ENCODE assay signal across 20 cellular contexts in genomic region chr9:129462360-129462759, GRCh38.
A peak's percentile ranks its signal among the peaks of the same experiment; 100 is the strongest.
DNase-seq lines count a peak whose midpoint lies in the region; ATAC-seq and TF ChIP-seq lines count a peak whose summit lies in the region.
"Had no signal": no experiment of that assay in that cellular context is flagged by ENCODE, and none has a peak within 500 bp of the region (broad histone marks: within the 10 kb centered on the region; RNA-seq: fewer than 3 reads in every experiment).

No MANE protein-coding gene starts in this region.

- no peak overlapping the region for H3K4ac ChIP-seq in H9 (ENCODE audit: low read depth, low read length)

- no peaks in the 10 kb centered on the region for H3K36me3 Mint-ChIP-seq in H9 (ENCODE audit: insufficient read depth in 1 of 3, low read depth in 3 of 3)
- no peaks in the 10 kb centered on the region for H3K36me3 Mint-ChIP-seq in nephron (ENCODE audit: low read depth)
- H3K36me3 Mint-ChIP-seq in activated CD8-positive, alpha-beta memory T cell treated with anti-CD3 and anti-CD28 coated beads, Interleukin-2, amount 10 ng/mL, durations not matched to agents 7 days and 5 days, result no peaks in the 10 kb centered on the region

- H2BK120ac ChIP-seq in H9 (ENCODE audit: low read depth, low read length, poor library complexity, severe bottlenecking), result no peak overlapping the region

- H3K4me3 Mint-ChIP-seq in H9, result no peak overlapping the region
- no peak overlapping the region for H3K4me3 Mint-ChIP-seq in nephron
- H3K4me3 Mint-ChIP-seq in activated CD8-positive, alpha-beta memory T cell treated with anti-CD3 and anti-CD28 coated beads, Interleukin-2, amount 10 ng/mL, durations not matched to agents 7 days and 5 days, result no peak overlapping the region
- H3K4me3 Mint-ChIP-seq: activated naive CD4-positive, alpha-beta T cell treated with anti-CD3 and anti-CD28 coated beads for 36 hours; activated T-cell treated with anti-CD3 and anti-CD28 coated beads, Interleukin-2, amount 50 U/mL, for 72 hours had no signal

- H2BK15ac ChIP-seq in H9 (ENCODE audit: low read depth, low read length), result no peak overlapping the region

- no peak overlapping the region for H3K18ac ChIP-seq in H9 (ENCODE audit: insufficient read length, low read depth, low read length)

- DNase-seq in H9 (no peak), DMS79 (lab: John Stamatoyannopoulos, UW) (no peak), NCI-H510A (lab: John Stamatoyannopoulos, UW) (no peak)
- no peak for DNase-seq in activated CD8-positive, alpha-beta memory T cell treated with anti-CD3 and anti-CD28 coated beads, Interleukin-2, amount 10 ng/mL, durations not matched to agents 7 days and 5 days
- DNase-seq: activated naive CD4-positive, alpha-beta T cell treated with anti-CD3 and anti-CD28 coated beads for 36 hours; activated T-cell treated with anti-CD3 and anti-CD28 coated beads, Interleukin-2, amount 50 U/mL, for 72 hours; GF-D8; GOT3; Karpas-422; kidney glomerular epithelial cell; NCI-H510A treated with DMSO at 0.1 percent for 48 hours; nucleus accumbens; PC-9 had no signal

- H4K20me1 ChIP-seq in H9 (ENCODE audit: control insufficient read depth, insufficient read depth, insufficient read length), result no peaks in the 10 kb centered on the region

- no peak overlapping the region for H3K4me3 ChIP-seq in urinary bladder (ENCODE audit: low read depth, low read length)
- H3K4me3 ChIP-seq: breast epithelium, lung, PC-9, SJSA1, skin epidermis had no signal

- peak overlapping the region; percentile 56; the same call in 1 of the 2 replicates for H3K14ac ChIP-seq in H9 (ENCODE audit: insufficient read depth, low read length)

- no peak overlapping the region for H2BK5ac ChIP-seq in H9 (ENCODE audit: insufficient read length, low read length)

- no peak for ATAC-seq in activated CD8-positive, alpha-beta memory T cell treated with anti-CD3 and anti-CD28 coated beads, Interleukin-2, amount 10 ng/mL, durations not matched to agents 7 days and 5 days
- ATAC-seq: activated T-cell treated with anti-CD3 and anti-CD28 coated beads, Interleukin-2, amount 50 U/mL, for 72 hours had no signal

- TF ChIP-seq CTCF in H9 (conservative IDR thresholded peaks at IDR 0.05) (no peak), VCaP (conservative IDR thresholded peaks at IDR 0.05) (no peak), nephron (IDR thresholded peaks at IDR 0.05; ENCODE audit: unreplicated experiment in 3 of 3) (no peak)

- no peak overlapping the region for H2AFZ ChIP-seq in H9 (ENCODE audit: low read length)
- H2AFZ ChIP-seq: PC-9 had no signal

- no peak overlapping the region for H4K91ac ChIP-seq in H9 (ENCODE audit: insufficient read length, low read depth, low read length)

- H2BK12ac ChIP-seq in H9 (ENCODE audit: insufficient read length, low read depth, low read length), result no peak overlapping the region

- H3K4me1 ChIP-seq in H9 (ENCODE audit: insufficient read depth, low read length) (no peaks in the 10 kb centered on the region; the same call in 1 of the 2 replicates), urinary bladder (ENCODE audit: insufficient read depth) (peaks cover 2% of the 10 kb centered on the region)

- H4K8ac ChIP-seq in H9 (replicated peaks; ENCODE audit: insufficient read length, low read depth, low read length), result no peak overlapping the region

- no peak overlapping the region for H3K56ac ChIP-seq in H9 (ENCODE audit: insufficient read length, low read depth, low read length)

- no peak overlapping the region for H3T11ph ChIP-seq in H9 (ENCODE audit: low read length)

- H3K9me3 ChIP-seq in H9 (ENCODE audit: control insufficient read depth, low read depth, low read length), result no peaks in the 10 kb centered on the region
- H3K9me3 ChIP-seq: breast epithelium, SJSA1 had no signal

- H3K9ac ChIP-seq in H9 (ENCODE audit: extremely low read depth, insufficient read length, low read length), result no peak overlapping the region

- no peak overlapping the region for H4K5ac ChIP-seq in H9 (ENCODE audit: insufficient read length, low read depth, low read length)

- no peaks in the 10 kb centered on the region for H3K79me2 ChIP-seq in H9 (ENCODE audit: insufficient read depth, low read length)

- CTCF ChIA-PET in activated CD8-positive, alpha-beta memory T cell treated with anti-CD3 and anti-CD28 coated beads, Interleukin-2, amount 10 ng/mL, durations not matched to agents 7 days and 5 days (lab: Charles Lee), result interaction anchor here (0.8 kb wide), 1 partner anchor 20 kb away, joined by 3 read pairs; no protein-coding TSS in a partner anchor

- no peaks in the 10 kb centered on the region; the same call in 1 of the 2 replicates for H3K27me3 ChIP-seq in H9 (ENCODE audit: insufficient read depth, low read length)
- H3K27me3 ChIP-seq: breast epithelium, SJSA1 had no signal

- no peak overlapping the region for H3K27ac ChIP-seq in H9 (ENCODE audit: insufficient read length, low read depth, low read length)
- H3K27ac ChIP-seq in VCaP, result peak overlapping the region; percentile 98; the same call in 1 of the 2 replicates
- peak overlapping the region; percentile 35 for H3K27ac ChIP-seq in urinary bladder (ENCODE audit: low read depth)
- H3K27ac ChIP-seq: PC-9, SJSA1 had no signal

- peaks cover 14% of the 10 kb centered on the region for H3K23me2 ChIP-seq in H9 (ENCODE audit: insufficient read length, low read depth, low read length, poor library complexity, severe bottlenecking)

- WGBS in H9 (ENCODE audit: extremely low coverage, insufficient read length, low lambda C conversion rate), result no CpG with 5 or more reads among the region's 15 CpGs
- WGBS in urinary bladder, result 94% methylated on average over 15 of the region's 15 CpGs

- no peaks in the 10 kb centered on the region for H3K36me3 ChIP-seq in urinary bladder (ENCODE audit: insufficient read depth)
- H3K36me3 ChIP-seq: breast epithelium, SJSA1 had no signal

- H2AK5ac ChIP-seq in H9 (ENCODE audit: insufficient read length, low read length), result no peak overlapping the region

- peaks cover 0 to 1% of the 10 kb centered on the region in 2 experiments; a peak in 1 of 5 replicates for H3K9me3 Mint-ChIP-seq in H9
- H3K9me3 Mint-ChIP-seq in nephron, result no peaks in the 10 kb centered on the region
- H3K9me3 Mint-ChIP-seq in activated CD8-positive, alpha-beta memory T cell treated with anti-CD3 and anti-CD28 coated beads, Interleukin-2, amount 10 ng/mL, durations not matched to agents 7 days and 5 days (ENCODE audit: low read depth), result no peaks in the 10 kb centered on the region
- H3K9me3 Mint-ChIP-seq: activated naive CD4-positive, alpha-beta T cell treated with anti-CD3 and anti-CD28 coated beads for 36 hours; activated T-cell treated with anti-CD3 and anti-CD28 coated beads, Interleukin-2, amount 50 U/mL, for 72 hours had no signal

- H2BK20ac ChIP-seq in H9 (ENCODE audit: low read depth, low read length, poor library complexity, severe bottlenecking), result no peak overlapping the region

- H3K4me1 Mint-ChIP-seq in H9 (peaks cover 30 to 42% of the 10 kb centered on the region in 2 experiments), nephron (peaks cover 48% of the 10 kb centered on the region)
- H3K4me1 Mint-ChIP-seq in activated CD8-positive, alpha-beta memory T cell treated with anti-CD3 and anti-CD28 coated beads, Interleukin-2, amount 10 ng/mL, durations not matched to agents 7 days and 5 days, result peaks cover 30% of the 10 kb centered on the region

- H3K23ac ChIP-seq in H9 (ENCODE audit: insufficient read length, low read depth, low read length), result no peak overlapping the region

- H3K27ac Mint-ChIP-seq in H9 (no peak overlapping the region), nephron (peak overlapping the region; percentile 87 to 100 (median 99))
- no peak overlapping the region for H3K27ac Mint-ChIP-seq in activated CD8-positive, alpha-beta memory T cell treated with anti-CD3 and anti-CD28 coated beads, Interleukin-2, amount 10 ng/mL, durations not matched to agents 7 days and 5 days
- H3K27ac Mint-ChIP-seq: activated naive CD4-positive, alpha-beta T cell treated with anti-CD3 and anti-CD28 coated beads for 36 hours; activated T-cell treated with anti-CD3 and anti-CD28 coated beads, Interleukin-2, amount 50 U/mL, for 72 hours had no signal

- H3K4me2 ChIP-seq in H9 (ENCODE audit: insufficient read depth, insufficient read length, low read length), result no peak overlapping the region
- H3K4me2 ChIP-seq: PC-9 had no signal

- no peaks in the 10 kb centered on the region for H3K79me1 ChIP-seq in H9 (ENCODE audit: insufficient read depth, low read depth, low read length, poor library complexity, severe bottlenecking)

- H3K27me3 Mint-ChIP-seq in H9 (ENCODE audit: low read depth) (peaks cover 27% of the 10 kb centered on the region), nephron (ENCODE audit: low read depth) (peaks cover 3% of the 10 kb centered on the region)
- no peaks in the 10 kb centered on the region for H3K27me3 Mint-ChIP-seq in activated CD8-positive, alpha-beta memory T cell treated with anti-CD3 and anti-CD28 coated beads, Interleukin-2, amount 10 ng/mL, durations not matched to agents 7 days and 5 days

Comparison
In these comparisons a context has a peak if more than half of its experiments do, and no peak if none do; other contexts are left out.
1. H3K27ac Mint-ChIP-seq: peak in nephron (3 of 3); none in H9 (0 of 3) and activated CD8-positive, alpha-beta memory T cell treated with anti-CD3 and anti-CD28 coated beads, Interleukin-2, amount 10 ng/mL, durations not matched to agents 7 days and 5 days (single experiment).